ENCODE assay signal across 20 cellular contexts in the genomic region with DNA sequence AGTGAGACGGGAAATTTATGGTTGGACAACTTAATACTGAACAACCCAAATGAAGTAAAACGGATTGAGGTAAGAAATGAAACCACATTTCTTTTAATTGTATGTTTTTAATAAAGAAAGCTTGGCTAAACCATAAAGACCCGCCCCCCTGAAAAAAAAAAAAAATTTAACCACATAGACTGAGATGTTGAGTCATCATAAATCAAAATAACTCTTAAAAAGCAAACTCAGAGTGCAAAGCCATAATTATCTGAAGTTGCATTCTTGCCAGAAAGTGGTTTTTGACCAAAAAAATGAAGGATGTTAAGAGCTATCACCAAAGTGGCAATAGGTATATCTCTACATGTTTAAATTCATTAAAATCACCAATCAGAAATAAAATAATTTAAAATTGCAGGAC.
DNase-seq lines count a peak whose midpoint lies in the region; ATAC-seq and TF ChIP-seq lines count a peak whose summit lies in the region.
"Had no signal": no experiment of that assay in that cellular context is flagged by ENCODE, and none has a peak within 500 bp of the region (broad histone marks: within the 10 kb centered on the region; RNA-seq: fewer than 3 reads in every experiment).

No MANE protein-coding gene starts in this region.

- TF ChIP-seq POLR2A in GM18505 (IDR thresholded peaks at IDR 0.05; ENCODE audit: borderline replicate concordance, extremely low read depth, insufficient read depth, insufficient read length): no peak

- no peak overlapping the region for H3K4me3 ChIP-seq in mesenchymal stem cell (ENCODE audit: insufficient read depth in 1 of 2, low read depth in 1 of 2, low read length in 2 of 2)
- H3K4me3 ChIP-seq: GM23338, left lung, PC-9, suprapubic skin had no signal

- ATAC-seq in HG03432 (IDR thresholded peaks at IDR 0.05; ENCODE audit: unreplicated experiment) (no peak), GM18505 (IDR thresholded peaks at IDR 0.05; ENCODE audit: unreplicated experiment) (no peak), GM18909 (IDR thresholded peaks at IDR 0.05; ENCODE audit: poor library complexity, unreplicated experiment) (no peak)
- ATAC-seq: activated CD8-positive, alpha-beta T cell treated with anti-CD3 and anti-CD28 coated beads for 36 hours; GM23338; left lung had no signal

- H3K14ac ChIP-seq in mesenchymal stem cell (ENCODE audit: low read length in 2 of 2): no peak overlapping the region

- H3K18ac ChIP-seq in mesenchymal stem cell (ENCODE audit: low read depth in 1 of 2, low read length in 2 of 2): no peak overlapping the region

- no peak overlapping the region for H3K4me2 ChIP-seq in mesenchymal stem cell (ENCODE audit: low read length, poor library complexity, severe bottlenecking)
- H3K4me2 ChIP-seq: GM23338, PC-9 had no signal

- H3K4me1 ChIP-seq in mesenchymal stem cell (ENCODE audit: control insufficient read depth, insufficient read depth, low read depth, low read length): no peaks in the 10 kb centered on the region
- H3K4me1 ChIP-seq: left lung, suprapubic skin had no signal

- no peak overlapping the region for H4K91ac ChIP-seq in mesenchymal stem cell (ENCODE audit: low read length)

- H3K9me3 ChIP-seq in mesenchymal stem cell (ENCODE audit: control insufficient read depth, low read length): peaks cover 16% of the 10 kb centered on the region

- peak; percentile 71 for DNase-seq in EL
- DNase-seq in RPMI7951 (ENCODE audit: low read depth): peak; percentile 53
- DNase-seq in dedifferentiated amniotic fluid mesenchymal stem cell (ENCODE audit: extremely low spot score): peak; percentile 64
- DNase-seq in mesenchymal stem cell: no peak
- no peak for DNase-seq in KG1 (lab: John Stamatoyannopoulos, UW)
- DNase-seq: activated CD4-positive, CD25-positive, alpha-beta regulatory T cell; activated CD8-positive, alpha-beta T cell treated with anti-CD3 and anti-CD28 coated beads for 36 hours; activated naive CD4-positive, alpha-beta T cell; activated T-cell treated with anti-CD3 and anti-CD28 coated beads, Interleukin-2, amount 50 U/mL, for 1 hour; aorta; left lung; NCI-H1417; PC-9; stimulated activated CD4-positive, alpha-beta T cell treated with anti-CD3 and anti-CD28 coated beads, Interleukin-12 subunit alpha, Interleukin-12 subunit beta, amount 100 ng/mL, for 4 hours; stimulated activated CD8-positive, alpha-beta memory T cell treated with anti-CD3 and anti-CD28 coated beads, Interleukin-4, amount 100 ng/mL, for 48 hours had no signal

- no peak overlapping the region for H3K23ac ChIP-seq in mesenchymal stem cell (ENCODE audit: low read length in 2 of 2)

- no peak overlapping the region for H2BK120ac ChIP-seq in mesenchymal stem cell (ENCODE audit: low read depth, low read length)

- no peaks in the 10 kb centered on the region for H3K36me3 ChIP-seq in mesenchymal stem cell (ENCODE audit: control insufficient read depth in 1 of 2, insufficient read depth in 2 of 2, low read depth in 1 of 2, low read length in 2 of 2)
- H3K36me3 ChIP-seq: left lung, suprapubic skin had no signal

- H3K9ac ChIP-seq in mesenchymal stem cell (ENCODE audit: low read length): peak overlapping the region; percentile 11

- no peak overlapping the region for H2AK5ac ChIP-seq in mesenchymal stem cell (ENCODE audit: low read length, severe bottlenecking)

- no peak overlapping the region for H2BK12ac ChIP-seq in mesenchymal stem cell (ENCODE audit: low read length in 2 of 2)

- no peak overlapping the region for H2AFZ ChIP-seq in mesenchymal stem cell (ENCODE audit: low read depth, low read length)
- H2AFZ ChIP-seq: PC-9 had no signal

- H3K27me3 ChIP-seq in mesenchymal stem cell (ENCODE audit: control insufficient read depth in 1 of 2, insufficient read depth in 1 of 2, low read length in 2 of 2): no peaks in the 10 kb centered on the region
- H3K27me3 ChIP-seq: left lung, suprapubic skin had no signal

- H2BK15ac ChIP-seq in mesenchymal stem cell (ENCODE audit: low read depth, poor library complexity, severe bottlenecking): no peak overlapping the region

- H3K79me1 ChIP-seq in mesenchymal stem cell (replicated peaks; ENCODE audit: low read length, poor library complexity, severe bottlenecking): no peaks in the 10 kb centered on the region

- H3K27ac ChIP-seq in mesenchymal stem cell (ENCODE audit: low read length, poor library complexity, severe bottlenecking): no peak overlapping the region
- H3K27ac ChIP-seq: PC-9, suprapubic skin had no signal

- WGBS in mesenchymal stem cell: no CpG with 5 or more reads among the region's 3 CpGs

- no peak overlapping the region for H3K4ac ChIP-seq in mesenchymal stem cell (ENCODE audit: low read depth in 1 of 2, low read length in 2 of 2)

- no peak overlapping the region for H4K8ac ChIP-seq in mesenchymal stem cell (ENCODE audit: low read length)

- H2BK5ac ChIP-seq in mesenchymal stem cell (ENCODE audit: low read depth, low read length, poor library complexity, severe bottlenecking): no peak overlapping the region

Comparison
In these comparisons a context has a peak if more than half of its experiments do, and no peak if none do; other contexts are left out.
1. DNase-seq: peak in EL (single experiment), RPMI7951 (single experiment) and dedifferentiated amniotic fluid mesenchymal stem cell (single experiment); none in mesenchymal stem cell (single experiment) and KG1 (single experiment).